Comparison of ENCODE assay signal across 11 cellular contexts in the genomic region with DNA sequence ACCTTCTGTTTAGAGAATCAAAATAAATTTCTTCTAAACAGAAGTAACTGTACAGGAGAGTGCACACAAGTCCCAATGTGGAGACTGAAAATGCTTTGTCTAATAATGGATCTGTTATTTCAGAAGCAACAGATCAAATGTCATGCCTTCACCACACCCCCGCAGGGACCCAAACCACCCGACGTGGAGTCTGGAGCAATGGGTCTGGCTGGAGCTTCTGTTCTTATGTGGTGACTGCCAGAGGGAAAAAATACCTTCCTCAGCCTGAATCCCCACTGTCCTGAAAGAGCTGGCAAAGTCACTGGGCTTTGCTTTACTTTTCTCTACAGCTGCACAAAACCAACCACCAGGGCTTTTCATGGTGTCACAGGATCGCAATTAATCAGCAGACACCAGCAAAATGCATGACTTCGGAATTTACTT.
DNase-seq lines count a peak whose midpoint lies in the region; ATAC-seq, FAIRE-seq and TF ChIP-seq lines count a peak whose summit lies in the region.
"Had no signal": no experiment of that assay in that cellular context is flagged by ENCODE, and none has a peak within 500 bp of the region (broad histone marks: within the 10 kb centered on the region; RNA-seq: fewer than 3 reads in every experiment).

No MANE protein-coding gene starts in this region.

- H3K27me3 ChIP-seq in HUES48 (ENCODE audit: control insufficient read depth, insufficient read depth, low read length) (no peaks in the 10 kb centered on the region), brain microvascular endothelial cell (replicated peaks) (no peaks in the 10 kb centered on the region), skeletal muscle satellite cell (ENCODE audit: control insufficient read depth, insufficient read depth, low read length) (no peaks in the 10 kb centered on the region), A673 (replicated peaks; ENCODE audit: insufficient read depth, low read depth, low read length, poor library complexity) (no peaks in the 10 kb centered on the region)

- H3K9me3 Mint-ChIP-seq in activated CD4-positive, alpha-beta T cell treated with anti-CD3 and anti-CD28 coated beads for 36 hours (ENCODE audit: low read depth): no peaks in the 10 kb centered on the region
- H3K9me3 Mint-ChIP-seq: activated naive CD4-positive, alpha-beta T cell treated with anti-CD3 and anti-CD28 coated beads for 36 hours had no signal

- FAIRE-seq in kidney (lab: Jason Lieb, UNC): no peak

- in situ Hi-C loops in brain microvascular endothelial cell (cut with HindIII; ENCODE audit: low pct_ligation_motif_present, low sequenced_read_pairs): no loop called here

- H3K9ac ChIP-seq in HUES48 (ENCODE audit: low read depth, low read length) (no peak overlapping the region), kidney (ENCODE audit: low read length in 2 of 2) (peak overlapping the region; percentile 17 to 60), skeletal muscle satellite cell (ENCODE audit: low read depth, low read length) (no peak overlapping the region)

- DNase-seq in brain microvascular endothelial cell (no peak), kidney (no peak), DMS79 (lab: John Stamatoyannopoulos, UW) (no peak), A673 (ENCODE audit: low spot score) (no peak)
- no peak for DNase-seq in activated CD4-positive, alpha-beta T cell treated with anti-CD3 and anti-CD28 coated beads for 36 hours
- DNase-seq: activated naive CD4-positive, alpha-beta T cell treated with anti-CD3 and anti-CD28 coated beads for 36 hours; DND-41; NCI-H187 had no signal

- no peaks in the 10 kb centered on the region for H3K4me1 Mint-ChIP-seq in activated CD4-positive, alpha-beta T cell treated with anti-CD3 and anti-CD28 coated beads for 36 hours

- BruUV-seq in A673 (replicated peaks; lab: Mats Ljungman, UMichigan): no TSS peak

- H3K36me3 Mint-ChIP-seq in activated CD4-positive, alpha-beta T cell treated with anti-CD3 and anti-CD28 coated beads for 36 hours (ENCODE audit: low read depth): peaks cover 5% of the 10 kb centered on the region

- intact Hi-C loops in kidney (cut with DNase I): no loop called here
- intact Hi-C loops in activated CD4-positive, alpha-beta T cell treated with anti-CD3 and anti-CD28 coated beads for 36 hours (cut with DNase I, micrococcal nuclease): no loop called here
- intact Hi-C loops in A673 (cut with micrococcal nuclease; ENCODE audit: unreplicated experiment): no loop called here

- ATAC-seq in activated CD4-positive, alpha-beta T cell treated with anti-CD3 and anti-CD28 coated beads for 36 hours: no peak
- no peak for ATAC-seq in HG03196 (IDR thresholded peaks at IDR 0.05; ENCODE audit: unreplicated experiment)

- no peak overlapping the region for H3K27ac Mint-ChIP-seq in activated CD4-positive, alpha-beta T cell treated with anti-CD3 and anti-CD28 coated beads for 36 hours
- H3K27ac Mint-ChIP-seq: activated naive CD4-positive, alpha-beta T cell treated with anti-CD3 and anti-CD28 coated beads for 36 hours had no signal

- peak overlapping the region; percentile 15 for H3K4me2 ChIP-seq in skeletal muscle satellite cell (ENCODE audit: low read length)

- H3K27me3 Mint-ChIP-seq in activated CD4-positive, alpha-beta T cell treated with anti-CD3 and anti-CD28 coated beads for 36 hours: no peaks in the 10 kb centered on the region

- TF ChIP-seq CTCF in brain microvascular endothelial cell (IDR thresholded peaks at IDR 0.05; ENCODE audit: low read depth, low read length, missing control alignments) (peak; percentile 31), kidney (IDR thresholded peaks at IDR 0.05; ENCODE audit: borderline replicate concordance, extremely low read depth, insufficient read depth) (no peak), A673 (conservative IDR thresholded peaks at IDR 0.05; ENCODE audit: low read depth, low read length) (no peak)

- no peak overlapping the region for H3K4me3 ChIP-seq in HUES48 (ENCODE audit: low read depth, low read length)
- no peak overlapping the region for H3K4me3 ChIP-seq in brain microvascular endothelial cell (ENCODE audit: low read depth, low read length)
- H3K4me3 ChIP-seq in kidney (ENCODE audit: low read length in 2 of 2): no peak overlapping the region
- no peak overlapping the region for H3K4me3 ChIP-seq in skeletal muscle satellite cell (ENCODE audit: low read length)
- H3K4me3 ChIP-seq in A673 (ENCODE audit: low read depth, low read length, poor library complexity, severe bottlenecking): no peak overlapping the region

- H3K9me3 ChIP-seq in HUES48 (ENCODE audit: control insufficient read depth, insufficient read depth, low read length) (no peaks in the 10 kb centered on the region), kidney (ENCODE audit: control insufficient read depth in 1 of 2, low read length in 2 of 2) (no peaks in the 10 kb centered on the region), skeletal muscle satellite cell (replicated peaks; ENCODE audit: low read length) (no peaks in the 10 kb centered on the region), A673 (ENCODE audit: low read depth, low read length, poor library complexity, severe bottlenecking) (no peaks in the 10 kb centered on the region)

- peak overlapping the region; percentile 29 for H3K27ac ChIP-seq in HUES48 (ENCODE audit: low read depth, low read length)
- H3K27ac ChIP-seq in brain microvascular endothelial cell: no peak overlapping the region
- H3K27ac ChIP-seq in kidney (ENCODE audit: low read depth in 2 of 2, low read length in 2 of 2): peak overlapping the region; percentile 74 to 91
- no peak overlapping the region for H3K27ac ChIP-seq in A673 (ENCODE audit: low read depth, low read length, poor library complexity, severe bottlenecking)

- CTCF ChIA-PET in activated CD4-positive, alpha-beta T cell treated with anti-CD3 and anti-CD28 coated beads for 36 hours (lab: Charles Lee): no interaction called here
- CTCF ChIA-PET in A673 (lab: Charles Lee): no interaction called here

- H3K36me3 ChIP-seq in HUES48 (ENCODE audit: control insufficient read depth, insufficient read depth, low read length) (no peaks in the 10 kb centered on the region), brain microvascular endothelial cell (replicated peaks) (no peaks in the 10 kb centered on the region), kidney (ENCODE audit: control insufficient read depth in 1 of 2, insufficient read depth in 2 of 2, low read length in 2 of 2) (peaks cover 0 to 2% of the 10 kb centered on the region in 2 donors), skeletal muscle satellite cell (ENCODE audit: insufficient read depth, low read length) (no peaks in the 10 kb centered on the region), A673 (ENCODE audit: insufficient read depth, low read length, poor library complexity, severe bottlenecking) (no peaks in the 10 kb centered on the region)

- POLR2A ChIA-PET in activated CD4-positive, alpha-beta T cell treated with anti-CD3 and anti-CD28 coated beads for 36 hours (lab: Charles Lee): no interaction called here
- POLR2A ChIA-PET in A673 (lab: Charles Lee; ENCODE audit: low non-redundant PET): no interaction called here

- H3K4me1 ChIP-seq in HUES48 (ENCODE audit: control insufficient read depth, insufficient read depth, low read length) (peaks cover 23% of the 10 kb centered on the region), kidney (ENCODE audit: control insufficient read depth in 1 of 2, insufficient read depth in 1 of 2, low read depth in 1 of 2, low read length in 2 of 2) (peaks cover 50% of the 10 kb centered on the region in 2 donors), skeletal muscle satellite cell (ENCODE audit: control insufficient read depth, insufficient read depth, low read length) (peaks cover 40% of the 10 kb centered on the region), A673 (ENCODE audit: insufficient read depth, low read length, poor library complexity, severe bottlenecking) (no peaks in the 10 kb centered on the region)

- H3K4me3 Mint-ChIP-seq in activated CD4-positive, alpha-beta T cell treated with anti-CD3 and anti-CD28 coated beads for 36 hours: no peak overlapping the region
- H3K4me3 Mint-ChIP-seq: activated naive CD4-positive, alpha-beta T cell treated with anti-CD3 and anti-CD28 coated beads for 36 hours had no signal

Comparison
In these comparisons a context has a peak if more than half of its experiments do, and no peak if none do; other contexts are left out.
1. H3K27ac ChIP-seq: peak in HUES48 (single experiment) and kidney (2 of 2); none in brain microvascular endothelial cell (single experiment) and A673 (single experiment).
2. H3K9ac ChIP-seq: peak in kidney (2 of 2); none in HUES48 (single experiment) and skeletal muscle satellite cell (single experiment).